Comparison of ENCODE assay signal across 13 cellular contexts in genomic region chr16:50606431-50607050, GRCh38.
"Had no signal": no experiment of that assay in that cellular context is flagged by ENCODE, and none has a peak within 500 bp of the region (broad histone marks: within the 10 kb centered on the region; RNA-seq: fewer than 3 reads in every experiment).

No MANE protein-coding gene starts in this region.

- H3K27ac Mint-ChIP-seq: activated CD4-positive, alpha-beta memory T cell treated with anti-CD3 and anti-CD28 coated beads for 36 hours; activated naive CD8-positive, alpha-beta T cell treated with anti-CD3 and anti-CD28 coated beads, Interleukin-2, amount 10 ng/mL, durations not matched to agents 7 days and 5 days; stimulated activated effector memory CD8-positive, alpha-beta T cell treated with anti-CD3 and anti-CD28 coated beads, Interleukin-12 subunit alpha, Interleukin-12 subunit beta, amount 100 ng/mL, for 72 hours had no signal

- H3K36me3 ChIP-seq: heart left ventricle had no signal

- H3K27me3 Mint-ChIP-seq: activated CD4-positive, alpha-beta memory T cell treated with anti-CD3 and anti-CD28 coated beads for 36 hours; activated naive CD8-positive, alpha-beta T cell treated with anti-CD3 and anti-CD28 coated beads, Interleukin-2, amount 10 ng/mL, durations not matched to agents 7 days and 5 days had no signal

- H3K36me3 Mint-ChIP-seq: activated CD4-positive, alpha-beta memory T cell treated with anti-CD3 and anti-CD28 coated beads for 36 hours; activated naive CD8-positive, alpha-beta T cell treated with anti-CD3 and anti-CD28 coated beads, Interleukin-2, amount 10 ng/mL, durations not matched to agents 7 days and 5 days; stimulated activated effector memory CD8-positive, alpha-beta T cell treated with anti-CD3 and anti-CD28 coated beads, Interleukin-12 subunit alpha, Interleukin-12 subunit beta, amount 100 ng/mL, for 72 hours had no signal

- H3K9me3 Mint-ChIP-seq: activated CD4-positive, alpha-beta memory T cell treated with anti-CD3 and anti-CD28 coated beads for 36 hours; activated naive CD8-positive, alpha-beta T cell treated with anti-CD3 and anti-CD28 coated beads, Interleukin-2, amount 10 ng/mL, durations not matched to agents 7 days and 5 days; stimulated activated effector memory CD8-positive, alpha-beta T cell treated with anti-CD3 and anti-CD28 coated beads, Interleukin-12 subunit alpha, Interleukin-12 subunit beta, amount 100 ng/mL, for 72 hours had no signal

- ATAC-seq: heart left ventricle; left lobe of liver; stimulated activated effector memory CD8-positive, alpha-beta T cell treated with anti-CD3 and anti-CD28 coated beads, Interleukin-12 subunit alpha, Interleukin-12 subunit beta, amount 100 ng/mL, for 72 hours had no signal

- H3K27ac ChIP-seq: parathyroid adenoma had no signal

- H3K4me3 ChIP-seq: heart left ventricle had no signal

- H3K9me3 ChIP-seq: heart left ventricle had no signal

- H3K27me3 ChIP-seq: heart left ventricle had no signal

- H3K9ac ChIP-seq: parathyroid adenoma had no signal

- H3K4me1 ChIP-seq: parathyroid adenoma had no signal

- H2AFZ ChIP-seq: parathyroid adenoma had no signal

- H3K4me3 Mint-ChIP-seq: activated CD4-positive, alpha-beta memory T cell treated with anti-CD3 and anti-CD28 coated beads for 36 hours; activated naive CD8-positive, alpha-beta T cell treated with anti-CD3 and anti-CD28 coated beads, Interleukin-2, amount 10 ng/mL, durations not matched to agents 7 days and 5 days; stimulated activated effector memory CD8-positive, alpha-beta T cell treated with anti-CD3 and anti-CD28 coated beads, Interleukin-12 subunit alpha, Interleukin-12 subunit beta, amount 100 ng/mL, for 72 hours had no signal

- DNase-seq: activated CD4-positive, alpha-beta memory T cell treated with anti-CD3 and anti-CD28 coated beads for 36 hours; activated CD4-positive, alpha-beta T cell treated with anti-CD3 and anti-CD28 coated beads for 1 hour; activated gamma-delta T cell; activated naive CD8-positive, alpha-beta T cell treated with anti-CD3 and anti-CD28 coated beads, Interleukin-2, amount 10 ng/mL, durations not matched to agents 7 days and 5 days; activated T-cell treated with anti-CD3 and anti-CD28 coated beads, Interleukin-2, amount 50 U/mL, for 48 hours; aorta; foreskin melanocyte; heart left ventricle; mammary epithelial cell; SW 1271 had no signal

- H3K79me2 ChIP-seq: parathyroid adenoma had no signal
